ENCODE assay signal across 10 cellular contexts in the genomic region with DNA sequence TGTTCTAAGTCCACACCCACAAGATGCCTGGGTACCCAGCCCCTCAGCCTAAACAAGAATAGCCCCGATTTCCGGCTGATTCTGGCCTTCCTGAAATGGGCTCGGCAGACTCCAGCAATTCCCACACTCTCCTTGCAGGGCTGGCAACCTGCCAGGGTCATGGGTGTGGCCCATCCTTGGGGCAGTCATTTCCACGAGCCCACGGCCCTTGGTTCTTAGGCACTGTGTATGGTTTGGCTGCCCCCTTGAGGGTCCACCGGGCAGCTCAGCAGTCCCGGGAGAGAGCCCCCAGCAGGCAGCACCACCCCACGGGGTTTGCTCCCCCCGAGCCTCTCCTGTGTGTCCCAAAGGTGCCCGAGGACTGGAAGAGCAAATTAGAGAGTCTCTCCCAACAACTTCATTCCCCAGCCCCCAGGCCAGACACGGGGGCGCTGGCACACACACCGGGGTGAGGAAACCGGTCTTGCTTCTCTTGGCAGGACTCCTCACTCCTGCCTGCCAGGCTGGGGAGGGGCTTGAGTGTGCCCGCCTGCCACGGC.
A peak's percentile ranks its signal among the peaks of the same experiment; 100 is the strongest.
DNase-seq lines count a peak whose midpoint lies in the region; ATAC-seq, FAIRE-seq and TF ChIP-seq lines count a peak whose summit lies in the region.
"Had no signal": no experiment of that assay in that cellular context is flagged by ENCODE, and none has a peak within 500 bp of the region (broad histone marks: within the 10 kb centered on the region; RNA-seq: fewer than 3 reads in every experiment).

No MANE protein-coding gene starts in this region.

- H3K4me1 Mint-ChIP-seq in nephron, result peaks cover 4% of the 10 kb centered on the region

- peaks cover 22% of the 10 kb centered on the region for H3K27me3 Mint-ChIP-seq in nephron (ENCODE audit: low read depth)

- POLR2A ChIA-PET in HEK293T (lab: Yijun Ruan, JAX), result no interaction called here

- DNase-seq in COLO668 (lab: John Stamatoyannopoulos, UW; ENCODE audit: unreplicated experiment) (peak; percentile 13), HEK293T (ENCODE audit: extremely low spot score) (peak; percentile 63), H54 (ENCODE audit: insufficient read length, low spot score) (no peak), Kasumi-1 (lab: John Stamatoyannopoulos, UW) (no peak)
- DNase-seq: NCI-H2081 treated with DMSO at 0.1 percent for 48 hours had no signal

- CTCF ChIA-PET in HEK293T (lab: Yijun Ruan, JAX), result no interaction called here

- peak in 1 of 3 experiments; percentile 13 for TF ChIP-seq CTCF in nephron (IDR thresholded peaks at IDR 0.05; ENCODE audit: unreplicated experiment in 3 of 3)

- H3K27ac Mint-ChIP-seq in nephron, result peak overlapping the region in 2 of 3 experiments; percentile 33 to 73
- H3K27ac Mint-ChIP-seq: activated T-cell treated with anti-CD3 and anti-CD28 coated beads, Interleukin-2, amount 50 U/mL, for 72 hours had no signal

- no peak for FAIRE-seq in H54 (lab: Jason Lieb, UNC)

- no peak for TF ChIP-seq POLR2A in H54 (IDR thresholded peaks at IDR 0.05; ENCODE audit: low read depth, low read length)

- no peaks in the 10 kb centered on the region for H3K36me3 Mint-ChIP-seq in nephron (ENCODE audit: low read depth)

- no peak overlapping the region for H3K4me3 Mint-ChIP-seq in nephron
- H3K4me3 Mint-ChIP-seq: activated T-cell treated with anti-CD3 and anti-CD28 coated beads, Interleukin-2, amount 50 U/mL, for 72 hours had no signal

- no peaks in the 10 kb centered on the region for H3K9me3 Mint-ChIP-seq in nephron
- H3K9me3 Mint-ChIP-seq: activated T-cell treated with anti-CD3 and anti-CD28 coated beads, Interleukin-2, amount 50 U/mL, for 72 hours had no signal

- ATAC-seq in esophagus mucosa (peak; percentile 47), GM21723 (IDR thresholded peaks at IDR 0.05; ENCODE audit: unreplicated experiment) (no peak), GM18870 (IDR thresholded peaks at IDR 0.05; ENCODE audit: unreplicated experiment) (no peak)
- ATAC-seq: activated T-cell treated with anti-CD3 and anti-CD28 coated beads, Interleukin-2, amount 50 U/mL, for 72 hours had no signal

TF ChIP-seq in HEK293T, 16 proteins besides CTCF, POLR2A, EP300 and RAD21:
- TF ChIP-seq CTBP1 (IDR thresholded peaks at IDR 0.05; ENCODE audit: borderline replicate concordance) (no peak), BHLHE40 (IDR thresholded peaks at IDR 0.05; ENCODE audit: borderline replicate concordance) (no peak), ZNF384 (IDR thresholded peaks at IDR 0.05) (no peak), ARNT (IDR thresholded peaks at IDR 0.05) (no peak), PKNOX1 (IDR thresholded peaks at IDR 0.05) (no peak), TARDBP (IDR thresholded peaks at IDR 0.05) (no peak), ELF4 (IDR thresholded peaks at IDR 0.05) (no peak), NFRKB (IDR thresholded peaks at IDR 0.05) (no peak), L3MBTL2 (conservative IDR thresholded peaks at IDR 0.05) (no peak), FOXM1 (IDR thresholded peaks at IDR 0.05; ENCODE audit: borderline replicate concordance) (no peak), SP1 (IDR thresholded peaks at IDR 0.05) (no peak), SUZ12 (IDR thresholded peaks at IDR 0.05) (no peak)

Comparison
In these comparisons a context has a peak if more than half of its experiments do, and no peak if none do; other contexts are left out.
1. DNase-seq: peak in COLO668 (single experiment) and HEK293T (single experiment); none in H54 (single experiment) and Kasumi-1 (0 of 2).